14 cellular contexts compared by ENCODE assay signal in genomic region chr19:4431808-4432674, GRCh38. TPM values are rescaled to one million over a fixed set of nuclear protein-coding genes. Genes with fewer than 3 reads are reported as not detected.
A peak's percentile ranks its signal among the peaks of the same experiment; 100 is the strongest.
DNase-seq lines count a peak whose midpoint lies in the region; ATAC-seq, FAIRE-seq and TF ChIP-seq lines count a peak whose summit lies in the region.
"Had no signal": no experiment of that assay in that cellular context is flagged by ENCODE, and none has a peak within 500 bp of the region (broad histone marks: within the 10 kb centered on the region; RNA-seq: fewer than 3 reads in every experiment).

No MANE protein-coding gene starts in this region.

- H3K27me3 Mint-ChIP-seq in naive B cell: no peaks in the 10 kb centered on the region

- peaks cover 22 to 40% of the 10 kb centered on the region in 2 experiments for H3K36me3 ChIP-seq in GM12878 (ENCODE audit: control insufficient read depth in 2 of 2, insufficient read depth in 2 of 2, low read length in 1 of 2)

- H3K4me3 ChIP-seq in HL-60 (replicated peaks; ENCODE audit: insufficient read depth, low read length): no peak overlapping the region
- no peak overlapping the region for H3K4me3 ChIP-seq in GM12878
- H3K4me3 ChIP-seq: body of pancreas had no signal

- peak overlapping the region; percentile 72 for H3K4me2 ChIP-seq in GM12878 (ENCODE audit: control insufficient read depth, insufficient read depth)

- RAD21 ChIA-PET in GM12878 (lab: Charles Lee; ENCODE audit: unreplicated experiment): no interaction called here

- no peaks in the 10 kb centered on the region for H4K20me1 ChIP-seq in GM12878 (ENCODE audit: control insufficient read depth, insufficient read depth)

- peak overlapping the region; percentile 35; the same call in 1 of the 2 replicates for H3K9ac ChIP-seq in GM12878 (ENCODE audit: control insufficient read depth, insufficient read depth, low read length)

- peak overlapping the region; percentile 68 for H3K27ac ChIP-seq in HL-60 (replicated peaks)
- H3K27ac ChIP-seq in GM12878 (ENCODE audit: control insufficient read depth, insufficient read depth): peak overlapping the region; percentile 74

- no TSS peak for BruUV-seq in GM12878 (replicated peaks; lab: Mats Ljungman, UMichigan)

- H3K4me1 Mint-ChIP-seq in naive B cell: peaks cover 10 to 21% (median 16%) of the 10 kb centered on the region in 3 donors
- H3K4me1 Mint-ChIP-seq: mesothelial cell of epicardium had no signal

- TF ChIP-seq CTCF in GM10266 (IDR thresholded peaks at IDR 0.05; ENCODE audit: control insufficient read depth, insufficient read depth, low read depth, missing control alignments) (no peak), HL-60 (IDR thresholded peaks at IDR 0.05; ENCODE audit: insufficient read depth, low read length) (no peak), GM12878 (IDR thresholded peaks at IDR 0.05 in 2 of 3, conservative IDR thresholded peaks at IDR 0.05 in 1 of 3; ENCODE audit: control insufficient read depth in 2 of 3, extremely low read depth in 1 of 3, insufficient read depth in 1 of 3, low read depth in 3 of 3, low read length in 3 of 3) (no peak)

- FAIRE-seq in GM12878 (lab: Jason Lieb, UNC): no peak
- FAIRE-seq in H54 (lab: Jason Lieb, UNC): no peak

- TF ChIP-seq EP300 in GM12878 (IDR thresholded peaks at IDR 0.05; ENCODE audit: borderline replicate concordance in 1 of 2, control insufficient read depth in 1 of 2, low read depth in 2 of 2, low read length in 2 of 2): no peak

- POLR2A ChIA-PET in GM12878 (lab: Charles Lee): no interaction called here

- H3K4me3 Mint-ChIP-seq in naive B cell: peak overlapping the region; percentile 22 to 88 (median 66)
- H3K4me3 Mint-ChIP-seq: mesothelial cell of epicardium had no signal

- peaks cover 0 to 6% of the 10 kb centered on the region in 2 donors for H3K36me3 Mint-ChIP-seq in naive B cell

- peak overlapping the region in 5 of 6 donors; percentile 8 to 95 (median 90) for H3K27ac Mint-ChIP-seq in naive B cell
- H3K27ac Mint-ChIP-seq: mesothelial cell of epicardium had no signal

- peak; percentile 65 for DNase-seq in GM10266 (ENCODE audit: extremely low spot score)
- peak; percentile 82 to 94 for DNase-seq in HL-60 (ENCODE audit: low read depth in 1 of 2, low spot score in 1 of 2)
- peak; percentile 12 for DNase-seq in GM12878 (ENCODE audit: low read depth, low spot score)
- DNase-seq in naive B cell: peak; percentile 33
- no peak for DNase-seq in NCI-H1105 (lab: John Stamatoyannopoulos, UW)
- no peak for DNase-seq in T-helper 1 cell
- no peak for DNase-seq in H54 (ENCODE audit: insufficient read length, low spot score)
- DNase-seq: activated CD4-positive, alpha-beta T cell treated with anti-CD3 and anti-CD28 coated beads for 48 hours; Caco-2; NCI-H1417; NCI-H69 had no signal

- intact Hi-C loops in GM12878 (cut with micrococcal nuclease; ENCODE audit: unreplicated experiment): no loop called here

- TF ChIP-seq RAD21 in GM12878 (IDR thresholded peaks at IDR 0.05; ENCODE audit: insufficient read depth, low read depth, low read length): no peak

- peaks cover 21% of the 10 kb centered on the region for H3K4me1 ChIP-seq in GM12878 (ENCODE audit: control insufficient read depth, insufficient read depth, low read length)
- H3K4me1 ChIP-seq: body of pancreas, Caco-2 had no signal

- no peaks in the 10 kb centered on the region for H3K27me3 ChIP-seq in HL-60 (ENCODE audit: insufficient read depth, poor library complexity, severe bottlenecking)
- H3K27me3 ChIP-seq in GM12878 (replicated peaks in 1 of 2; ENCODE audit: control insufficient read depth in 2 of 2, insufficient read depth in 2 of 2, low read length in 1 of 2): no peaks in the 10 kb centered on the region
- H3K27me3 ChIP-seq: body of pancreas had no signal

- ATAC-seq in GM12878: peak; percentile 43
- peak; percentile 73 to 86 for ATAC-seq in naive B cell (ENCODE audit: low read depth in 2 of 2)
- no peak for ATAC-seq in HG03378 (IDR thresholded peaks at IDR 0.05; ENCODE audit: unreplicated experiment)
- ATAC-seq: body of pancreas had no signal

- SMC1A ChIA-PET in GM12878 (lab: Charles Lee; ENCODE audit: uncharacterized antibody, unreplicated experiment): no interaction called here

- TF ChIP-seq POLR2A in GM12878 (IDR thresholded peaks at IDR 0.05; ENCODE audit: low read depth, low read length) (peak; percentile 48), H54 (IDR thresholded peaks at IDR 0.05; ENCODE audit: low read depth, low read length) (no peak)

- in situ Hi-C loops in GM12878 (cut with MboI): no loop called here

- H2AFZ ChIP-seq in GM12878 (ENCODE audit: control insufficient read depth, low read depth, low read length): peak overlapping the region; percentile 61

- CTCF ChIA-PET in GM12878 (lab: Yijun Ruan, JAX): no interaction called here

- WGBS in GM12878 (ENCODE audit: insufficient coverage, insufficient replicate concordance, low lambda C conversion rate, missing lambda C conversion rate): 41% methylated on average over 26 of the region's 26 CpGs

- no peaks in the 10 kb centered on the region for H3K9me3 Mint-ChIP-seq in naive B cell
- H3K9me3 Mint-ChIP-seq: mesothelial cell of epicardium had no signal

- no peaks in the 10 kb centered on the region for H3K9me3 ChIP-seq in GM12878 (replicated peaks; ENCODE audit: control insufficient read depth, insufficient read depth, low read length)
- H3K9me3 ChIP-seq: body of pancreas, Caco-2 had no signal

- H3K79me2 ChIP-seq in GM12878 (ENCODE audit: control insufficient read depth, insufficient read depth, low read length): no peaks in the 10 kb centered on the region

RNA-seq across cellular contexts. Expression of gene UBXN6, which starts 25.6 kb away (rescaled TPM):
- total RNA-seq in GM12878 (2013; cell fraction: nucleolus; rRNA removed): 19.1 TPM in 2 replicates
- 20.5 and 34.8 TPM in 2 replicates for total RNA-seq in GM12878 (2014; rRNA removed)
- total RNA-seq in GM12878 (2014; rRNA removed; fragmentation: Illumina TruSeq; extraction: Trizol): 13.1 and 17.3 TPM in 2 replicates
- total RNA-seq in GM12878 (2021): 49.1 and 50.8 TPM in 2 replicates
- 19.4 TPM for polyA plus RNA-seq in GM12878 (2011; ENCODE audit: low read depth)
- polyA plus RNA-seq in GM12878 (2011; rRNA removed): 15.2 and 29.5 TPM in 2 replicates
- 45.4 and 63.7 TPM in 2 replicates for polyA plus RNA-seq in GM12878 (2011; cell fraction: cytosol; rRNA removed)
- 53.6 and 53.9 TPM in 2 replicates for polyA plus RNA-seq in GM12878 (2011; cell fraction: nucleus; rRNA removed)
- 47.6 and 50.6 TPM in 2 replicates for polyA plus RNA-seq in GM12878 (2012)
- polyA plus RNA-seq in GM12878 (2014; fragmentation: Illumina TruSeq; extraction: Trizol): 2.1 and 7.0 TPM in 2 replicates
- polyA plus RNA-seq in GM12878 (2014; fragmentation: Nextera tagmentation; extraction: Ambion mirVana): 1 to 10 TPM in 1 of 2 experiments, under 1 TPM in 1; 0.47 to 2.1 TPM
- polyA plus RNA-seq in GM12878 (2014; rRNA removed): 38.7 and 49.7 TPM in 2 replicates
- polyA plus RNA-seq in GM12878 (2016; fragmentation: Nextera tagmentation; extraction: Ambion mirVana): 1 to 10 TPM; 6.6 to 8.6 TPM
- polyA minus RNA-seq in GM12878 (2011; rRNA and poly(A)+ RNA removed): 17.4 and 37.1 TPM in 2 replicates
- polyA minus RNA-seq in GM12878 (2011; cell fraction: cytosol; rRNA and poly(A)+ RNA removed): 17.5 and 19.0 TPM in 2 replicates
- polyA minus RNA-seq in GM12878 (2011; cell fraction: nucleus; rRNA and poly(A)+ RNA removed): 7.5 and 9.8 TPM in 2 replicates
- polyA plus RNA-seq in naive B cell (ENCODE audit: low read depth in 6 of 6): 1 to 10 TPM; 3.6 to 9.1 (median 5.6) TPM

RNA-seq across cellular contexts. Expression of gene CHAF1A, which starts 29.6 kb away (rescaled TPM):
- total RNA-seq in GM12878 (2013; cell fraction: nucleolus; rRNA removed): 40.3 and 57.6 TPM in 2 replicates
- total RNA-seq in GM12878 (2014; rRNA removed) (33.0 and 37.7 TPM in 2 replicates), GM12878 (2014; rRNA removed; fragmentation: Illumina TruSeq; extraction: Trizol) (27.2 and 28.4 TPM in 2 replicates), GM12878 (2021) (59.8 and 69.1 TPM in 2 replicates)
- 8.7 TPM for polyA plus RNA-seq in GM12878 (2011; ENCODE audit: low read depth)
- polyA plus RNA-seq in GM12878 (2011; rRNA removed) (20.1 and 26.2 TPM in 2 replicates), GM12878 (2014; fragmentation: Illumina TruSeq; extraction: Trizol) (30.6 and 41.4 TPM in 2 replicates), GM12878 (2014; fragmentation: Nextera tagmentation; extraction: Ambion mirVana) (1 to 10 TPM; 1.3 to 3.2 TPM), GM12878 (2014; rRNA removed) (62.6 and 69.2 TPM in 2 replicates), GM12878 (2016; fragmentation: Nextera tagmentation; extraction: Ambion mirVana) (10 to 100 TPM; 41.7 to 47.5 TPM), naive B cell (ENCODE audit: low read depth in 6 of 6) (1 to 10 TPM in 5 of 6 donors, under 1 TPM in 1; 0.14 to 4.8 (median 2.7) TPM)
- polyA plus RNA-seq in GM12878 (2011; cell fraction: cytosol; rRNA removed): 26.2 and 48.9 TPM in 2 replicates
- 72.7 and 135 TPM in 2 replicates for polyA plus RNA-seq in GM12878 (2011; cell fraction: nucleus; rRNA removed)
- 22.8 and 27.9 TPM in 2 replicates for polyA plus RNA-seq in GM12878 (2012)
- polyA minus RNA-seq in GM12878 (2011; rRNA and poly(A)+ RNA removed): 20.3 and 41.7 TPM in 2 replicates
- 19.2 and 24.8 TPM in 2 replicates for polyA minus RNA-seq in GM12878 (2011; cell fraction: cytosol; rRNA and poly(A)+ RNA removed)
- polyA minus RNA-seq in GM12878 (2011; cell fraction: nucleus; rRNA and poly(A)+ RNA removed): 23.7 and 47.4 TPM in 2 replicates

RNA-seq across cellular contexts. Expression of gene SH3GL1, which starts 31.7 kb away (rescaled TPM):
- 38.8 and 43.5 TPM in 2 replicates for total RNA-seq in GM12878 (2013; cell fraction: nucleolus; rRNA removed)
- total RNA-seq in GM12878 (2014; rRNA removed) (24.0 and 28.9 TPM in 2 replicates), GM12878 (2014; rRNA removed; fragmentation: Illumina TruSeq; extraction: Trizol) (9.2 and 11.8 TPM in 2 replicates), GM12878 (2021) (41.5 and 47.4 TPM in 2 replicates)
- polyA plus RNA-seq in GM12878 (2011; ENCODE audit: low read depth): 9.3 TPM
- polyA plus RNA-seq in GM12878 (2011; rRNA removed) (20.3 and 28.0 TPM in 2 replicates), GM12878 (2014; fragmentation: Illumina TruSeq; extraction: Trizol) (1.6 and 9.2 TPM in 2 replicates), GM12878 (2014; fragmentation: Nextera tagmentation; extraction: Ambion mirVana) (1 to 10 TPM in 1 of 2 experiments, under 1 TPM in 1; 0.93 to 3.0 TPM), GM12878 (2014; rRNA removed) (36.5 and 44.0 TPM in 2 replicates), GM12878 (2016; fragmentation: Nextera tagmentation; extraction: Ambion mirVana) (10 to 100 TPM; 30.0 to 32.5 TPM), naive B cell (ENCODE audit: low read depth in 6 of 6) (10 to 100 TPM in 5 of 6 donors, 1 to 10 TPM in 1; 4.9 to 18.5 (median 12.7) TPM)
- 42.5 and 50.8 TPM in 2 replicates for polyA plus RNA-seq in GM12878 (2011; cell fraction: cytosol; rRNA removed)
- 84.7 and 86.6 TPM in 2 replicates for polyA plus RNA-seq in GM12878 (2011; cell fraction: nucleus; rRNA removed)
- polyA plus RNA-seq in GM12878 (2012): 27.3 and 36.9 TPM in 2 replicates
- 16.5 and 39.6 TPM in 2 replicates for polyA minus RNA-seq in GM12878 (2011; rRNA and poly(A)+ RNA removed)
- polyA minus RNA-seq in GM12878 (2011; cell fraction: cytosol; rRNA and poly(A)+ RNA removed): 19.4 and 21.3 TPM in 2 replicates
- 16.6 and 34.7 TPM in 2 replicates for polyA minus RNA-seq in GM12878 (2011; cell fraction: nucleus; rRNA and poly(A)+ RNA removed)

RNA-seq across cellular contexts. Expression of gene HDGFL2, which starts 40.1 kb away (rescaled TPM):
- total RNA-seq in GM12878 (2013; cell fraction: nucleolus; rRNA removed): 21.3 and 24.7 TPM in 2 replicates
- total RNA-seq in GM12878 (2014; rRNA removed) (33.7 and 36.5 TPM in 2 replicates), GM12878 (2014; rRNA removed; fragmentation: Illumina TruSeq; extraction: Trizol) (19.0 and 20.5 TPM in 2 replicates), GM12878 (2021) (56.8 and 56.9 TPM in 2 replicates)
- 8.1 TPM for polyA plus RNA-seq in GM12878 (2011; ENCODE audit: low read depth)
- polyA plus RNA-seq in GM12878 (2011; rRNA removed) (9.8 and 19.5 TPM in 2 replicates), GM12878 (2014; fragmentation: Illumina TruSeq; extraction: Trizol) (8.2 and 16.9 TPM in 2 replicates), GM12878 (2014; fragmentation: Nextera tagmentation; extraction: Ambion mirVana) (under 1 TPM; 0.16 to 0.60 TPM), GM12878 (2014; rRNA removed) (40.2 and 52.5 TPM in 2 replicates), GM12878 (2016; fragmentation: Nextera tagmentation; extraction: Ambion mirVana) (10 to 100 TPM; 30.0 to 39.3 TPM), naive B cell (ENCODE audit: low read depth in 6 of 6) (10 to 100 TPM in 4 of 6 donors, 1 to 10 TPM in 1, under 1 TPM in 1; 0.91 to 22.7 (median 11.5) TPM)
- 18.4 and 22.7 TPM in 2 replicates for polyA plus RNA-seq in GM12878 (2011; cell fraction: cytosol; rRNA removed)
- polyA plus RNA-seq in GM12878 (2011; cell fraction: nucleus; rRNA removed): 32.9 and 51.3 TPM in 2 replicates
- 28.7 and 30.2 TPM in 2 replicates for polyA plus RNA-seq in GM12878 (2012)
- polyA minus RNA-seq in GM12878 (2011; rRNA and poly(A)+ RNA removed): 7.6 and 11.9 TPM in 2 replicates
- polyA minus RNA-seq in GM12878 (2011; cell fraction: cytosol; rRNA and poly(A)+ RNA removed): 10.6 and 12.3 TPM in 2 replicates
- polyA minus RNA-seq in GM12878 (2011; cell fraction: nucleus; rRNA and poly(A)+ RNA removed): 4.7 and 9.2 TPM in 2 replicates

Comparison
In these comparisons a context has a peak if more than half of its experiments do, and no peak if none do; other contexts are left out.
1. DNase-seq: peak in GM10266 (single experiment), HL-60 (2 of 2), GM12878 (single experiment) and naive B cell (single experiment); none in NCI-H1105 (single experiment), T-helper 1 cell (0 of 5) and H54 (single experiment).